ENCODE assay signal across 2 cellular contexts in genomic region chr1:32754282-32755097, GRCh38.
A peak's percentile ranks its signal among the peaks of the same experiment; 100 is the strongest.
TF ChIP-seq lines count a peak whose summit lies in the region.

No MANE protein-coding gene starts in this region.

TF ChIP-seq in HEK293, 187 proteins besides CTCF, POLR2A, EP300 and RAD21 (continued from another document and continues in another):
- TF ChIP-seq PRDM2 (tag by site-specific recombination; IDR thresholded peaks at IDR 0.05; ENCODE audit: borderline replicate concordance) (0 out of 2 replicates have a peak, but pooled peaks have one; percentile 56), SP3 (tag by site-specific recombination; IDR thresholded peaks at IDR 0.05) (peak; percentile 62), ZNF501 (tag by site-specific recombination; IDR thresholded peaks at IDR 0.05) (0 out of 2 replicates have a peak, but pooled peaks have one; percentile 43), ZNF449 (tag by site-specific recombination; IDR thresholded peaks at IDR 0.05) (no peak), ZNF610 (tag by site-specific recombination; IDR thresholded peaks at IDR 0.05; ENCODE audit: borderline replicate concordance) (peak; percentile 44; the same call in 1 of the 2 replicates), IKZF3 (tag by site-specific recombination; IDR thresholded peaks at IDR 0.05) (no peak), KLF16 (tag by site-specific recombination; IDR thresholded peaks at IDR 0.05) (peak; percentile 81), ZNF23 (tag by site-specific recombination; IDR thresholded peaks at IDR 0.05; ENCODE audit: borderline replicate concordance) (no peak), ZFHX2 (tag by site-specific recombination; conservative IDR thresholded peaks at IDR 0.05) (peak; percentile 99), ZNF561 (tag by site-specific recombination; IDR thresholded peaks at IDR 0.05; ENCODE audit: borderline replicate concordance) (no peak), ZFP69B (tag by site-specific recombination; IDR thresholded peaks at IDR 0.05) (0 out of 2 replicates have a peak, but pooled peaks have one; percentile 12), ZNF792 (tag by site-specific recombination; IDR thresholded peaks at IDR 0.05) (peak; percentile 48; the same call in 1 of the 2 replicates), ZIC2 (tag by site-specific recombination; IDR thresholded peaks at IDR 0.05) (peak; percentile 53), ZBTB26 (tag by site-specific recombination; optimal IDR thresholded peaks at IDR 0.05) (peak; percentile 88), ZNF843 (tag by site-specific recombination; IDR thresholded peaks at IDR 0.05) (0 out of 2 replicates have a peak, but pooled peaks have one; percentile 45), BCL11A (tag by site-specific recombination; IDR thresholded peaks at IDR 0.05; ENCODE audit: low read depth) (0 out of 2 replicates have a peak, but pooled peaks have one; percentile 27), ZSCAN5A (tag by site-specific recombination; IDR thresholded peaks at IDR 0.05) (peak; percentile 78; the same call in 1 of the 2 replicates), ZNF16 (tag by site-specific recombination; IDR thresholded peaks at IDR 0.05; ENCODE audit: low read depth) (no peak), ZNF184 (tag by site-specific recombination; IDR thresholded peaks at IDR 0.05) (no peak), KLF8 (tag by site-specific recombination; IDR thresholded peaks at IDR 0.05) (peak; percentile 41; the same call in 1 of the 2 replicates)

TF ChIP-seq in K562, 482 proteins besides CTCF, POLR2A, EP300 and RAD21 (continued from another document and continues in another):
- TF ChIP-seq BCLAF1 (IDR thresholded peaks at IDR 0.05; ENCODE audit: borderline replicate concordance in 1 of 2, control insufficient read depth in 1 of 2, low read depth in 2 of 2, low read length in 1 of 2) (no peak), TOE1 (IDR thresholded peaks at IDR 0.05; ENCODE audit: borderline replicate concordance) (peak; percentile 74; the same call in 1 of the 2 replicates), TOE1 (CRISPR knock-in tag; IDR thresholded peaks at IDR 0.05; ENCODE audit: borderline replicate concordance, low read depth) (0 out of 2 replicates have a peak, but pooled peaks have one; percentile 36), ATF3 (IDR thresholded peaks at IDR 0.05) (no peak), ATF3 (CRISPR knock-in tag; conservative IDR thresholded peaks at IDR 0.05) (0 out of 2 replicates have a peak, but pooled peaks have one; percentile 39), SREBF2 (CRISPR knock-in tag; IDR thresholded peaks at IDR 0.05) (no peak), ZNF232 (CRISPR knock-in tag; IDR thresholded peaks at IDR 0.05) (0 out of 2 replicates have a peak, but pooled peaks have one; percentile 42), RREB1 (CRISPR knock-in tag; IDR thresholded peaks at IDR 0.05) (no peak), ZZZ3 (IDR thresholded peaks at IDR 0.05) (no peak), CGGBP1 (CRISPR knock-in tag; IDR thresholded peaks at IDR 0.05) (0 out of 2 replicates have a peak, but pooled peaks have one; percentile 20), CBX3 (IDR thresholded peaks at IDR 0.05; ENCODE audit: borderline replicate concordance in 1 of 2, low read length in 2 of 2) (0 out of 3 replicates have a peak, but pooled peaks of 1 of the 2 experiments have one; percentile 17), UBTF (IDR thresholded peaks at IDR 0.05; ENCODE audit: borderline replicate concordance in 1 of 2, low read depth in 2 of 2, low read length in 2 of 2) (peak in 1 of 2 experiments; percentile 28; a peak in 1 of 4 replicates), AFF1 (IDR thresholded peaks at IDR 0.05; ENCODE audit: low read depth in 1 of 2, partially characterized antibody in 2 of 2) (peak in 1 of 2 experiments; percentile 35), ZBTB43 (CRISPR knock-in tag; IDR thresholded peaks at IDR 0.05) (peak; percentile 69; the same call in 1 of the 2 replicates), CHD1 (IDR thresholded peaks at IDR 0.05; ENCODE audit: low read length) (peak; percentile 95), E2F6 (IDR thresholded peaks at IDR 0.05; ENCODE audit: borderline replicate concordance in 1 of 2, extremely low read depth in 1 of 2, insufficient read depth in 1 of 2, insufficient read length in 1 of 2, low read depth in 1 of 2, low read length in 1 of 2, poor library complexity in 1 of 2, severe bottlenecking in 1 of 2) (no peak), SMARCE1 (IDR thresholded peaks at IDR 0.05) (peak; percentile 60; the same call in 1 of the 2 replicates), ARID2 (IDR thresholded peaks at IDR 0.05) (peak; percentile 39; the same call in 1 of the 2 replicates), MEF2D (tag; conservative IDR thresholded peaks at IDR 0.05; ENCODE audit: low read depth) (peak; percentile 61; the same call in 1 of the 2 replicates), ZBTB7A (IDR thresholded peaks at IDR 0.05; ENCODE audit: borderline replicate concordance, control insufficient read depth, low read depth, low read length) (peak; percentile 59)
